Comparison of ENCODE assay signal across 8 cellular contexts in the genomic region with DNA sequence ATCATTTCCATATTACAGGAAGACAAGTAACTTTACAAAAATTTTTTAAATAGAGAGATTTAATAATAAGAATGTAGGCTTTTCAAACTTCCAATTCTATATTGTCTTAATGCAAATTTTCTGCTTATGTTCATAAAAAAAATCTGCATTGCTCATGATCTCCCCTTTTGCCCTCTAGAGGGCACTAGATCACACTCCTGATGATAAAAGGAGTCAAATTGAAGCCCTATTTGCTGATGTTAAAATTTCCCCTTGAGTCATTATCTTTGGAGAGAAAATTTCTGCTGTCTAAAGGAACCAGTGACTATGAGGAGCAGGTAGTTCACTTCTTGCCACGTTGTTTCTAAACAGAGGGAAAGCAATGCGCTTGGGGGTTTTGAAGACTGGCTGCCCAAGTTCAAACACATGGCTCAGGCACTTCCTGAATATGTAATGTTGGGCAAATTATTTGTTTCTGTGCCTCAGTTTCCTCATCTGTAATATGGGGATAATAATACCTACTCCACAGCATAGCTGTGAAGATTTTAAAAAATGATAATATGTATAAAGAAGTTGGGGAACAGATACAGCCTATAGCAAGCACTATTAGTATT.
DNase-seq lines count a peak whose midpoint lies in the region; ATAC-seq and TF ChIP-seq lines count a peak whose summit lies in the region.

No MANE protein-coding gene starts in this region.

- H3K27me3 ChIP-seq in Panc1 (ENCODE audit: control insufficient read depth, insufficient read depth, low read length) (no peaks in the 10 kb centered on the region), esophagus muscularis mucosa (no peaks in the 10 kb centered on the region)

- CTCF ChIA-PET in Panc1 (lab: Charles Lee) = no interaction called here

- no peaks in the 10 kb centered on the region for H3K9me3 ChIP-seq in Panc1 (ENCODE audit: control insufficient read depth, insufficient read depth, low read depth, low read length)
- H3K9me3 ChIP-seq in esophagus muscularis mucosa = no peaks in the 10 kb centered on the region

- WGBS in esophagus muscularis mucosa = 49% methylated on average over 2 of the region's 2 CpGs

- no peak for TF ChIP-seq POLR2A in esophagus muscularis mucosa (IDR thresholded peaks at IDR 0.05; ENCODE audit: low read depth)

- intact Hi-C loops in Panc1 (cut with micrococcal nuclease; ENCODE audit: unreplicated experiment) = no loop called here
- intact Hi-C loops in esophagus muscularis mucosa (cut with DNase I) = loop anchor here (2.0 kb wide), 1 partner anchor 888 kb away; no protein-coding TSS in a partner anchor

- in situ Hi-C loops in GM13977 (cut with MboI; ENCODE audit: low pct_unique_long_range_greater_than_20kb, low sequenced_read_pairs, unreplicated experiment) = loop anchor here (25.0 kb wide), 1 partner anchor 872 kb away; the partner anchor contains the start of gene TFAP2A
- in situ Hi-C loops in Panc1 (cut with HindIII; ENCODE audit: low pct_unique_long_range_greater_than_20kb, low sequenced_read_pairs) = no loop called here

- DNase-seq in AG20443 (ENCODE audit: low spot score) (peak; percentile 53), GM13977 (ENCODE audit: low spot score) (peak; percentile 41), Panc1 (ENCODE audit: low read depth, low spot score) (no peak), esophagus muscularis mucosa (ENCODE audit: extremely low spot score) (no peak), renal cortical epithelial cell (ENCODE audit: low read depth) (peak; percentile 72), NCI-H187 treated with DMSO at 0.1 percent for 48 hours (lab: John Stamatoyannopoulos, UW) (no peak)
- no peak for DNase-seq in stimulated activated naive CD4-positive, alpha-beta T cell treated with Interleukin-2 at 50 U/mL for 16 hours (lab: John Stamatoyannopoulos, UW)

- H3K36me3 ChIP-seq in Panc1 (ENCODE audit: control insufficient read depth, insufficient read depth, low read length) (no peaks in the 10 kb centered on the region), esophagus muscularis mucosa (no peaks in the 10 kb centered on the region)

- TF ChIP-seq CTCF in GM13977 (IDR thresholded peaks at IDR 0.05; ENCODE audit: extremely low read depth, insufficient read depth, missing control alignments) = peak; percentile 64
- peak; percentile 72 for TF ChIP-seq CTCF in Panc1 (IDR thresholded peaks at IDR 0.05)
- TF ChIP-seq CTCF in esophagus muscularis mucosa (IDR thresholded peaks at IDR 0.05) = peak; percentile 39 to 67 (median 51)

- H3K27ac ChIP-seq in Panc1 (ENCODE audit: low read length) (no peak overlapping the region), esophagus muscularis mucosa (replicated peaks in 1 of 4) (no peak overlapping the region)

- TF ChIP-seq EP300 in esophagus muscularis mucosa (IDR thresholded peaks at IDR 0.05) = no peak

- POLR2A ChIA-PET in Panc1 (lab: Charles Lee) = no interaction called here

- ATAC-seq in HG03442 (IDR thresholded peaks at IDR 0.05; ENCODE audit: unreplicated experiment) (peak; percentile 72), Panc1 (no peak)

- H3K4me1 ChIP-seq in Panc1 (ENCODE audit: control insufficient read depth, insufficient read depth, low read length) (no peaks in the 10 kb centered on the region), esophagus muscularis mucosa (no peaks in the 10 kb centered on the region)

- no TSS peak for BruUV-seq in Panc1 (replicated peaks; lab: Mats Ljungman, UMichigan)

- H3K4me3 ChIP-seq in Panc1 (ENCODE audit: low read depth in 2 of 2, low read length in 2 of 2) = no peak overlapping the region
- H3K4me3 ChIP-seq in esophagus muscularis mucosa = no peak overlapping the region

Comparison
In these comparisons a context has a peak if more than half of its experiments do, and no peak if none do; other contexts are left out.
1. DNase-seq: peak in AG20443 (single experiment), GM13977 (single experiment) and renal cortical epithelial cell (single experiment); none in Panc1 (single experiment), esophagus muscularis mucosa (single experiment), stimulated activated naive CD4-positive, alpha-beta T cell treated with Interleukin-2 at 50 U/mL for 16 hours (single experiment) and NCI-H187 treated with DMSO at 0.1 percent for 48 hours (single experiment).
2. Peak in every context shown above with its lines, with median percentiles within 50 percentile points of each other: CTCF ChIP-seq.